ENCODE assay signal across 18 cellular contexts in the genomic region with DNA sequence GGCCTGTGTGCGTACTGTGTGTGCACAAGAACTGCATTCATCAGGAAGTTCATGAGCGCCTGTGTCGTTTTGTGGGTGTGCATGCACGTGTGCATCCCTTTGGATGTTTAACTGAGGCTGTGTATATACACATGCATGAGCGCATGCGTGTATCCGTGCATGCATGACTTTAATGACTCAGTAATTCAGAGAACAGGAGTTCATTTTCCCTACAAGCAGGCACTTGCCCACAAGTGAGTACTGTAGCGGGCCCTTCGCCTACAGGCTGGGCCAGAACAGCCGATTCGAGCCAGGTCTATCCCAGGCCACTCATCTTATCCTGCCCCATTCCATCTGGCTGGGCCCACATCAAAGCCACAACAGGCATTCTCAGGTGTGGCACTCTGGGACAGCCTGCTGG.
"Had no signal": no experiment of that assay in that cellular context is flagged by ENCODE, and none has a peak within 500 bp of the region (broad histone marks: within the 10 kb centered on the region; RNA-seq: fewer than 3 reads in every experiment).

No MANE protein-coding gene starts in this region.

- ATAC-seq: activated CD8-positive, alpha-beta T cell treated with anti-CD3 and anti-CD28 coated beads, Interleukin-2, amount 10 ng/mL, durations not matched to agents 7 days and 5 days; activated naive CD8-positive, alpha-beta T cell treated with anti-CD3 and anti-CD28 coated beads, Interleukin-2, amount 50 U/mL, for 24 hours had no signal

- H3K36me3 ChIP-seq: ascending aorta, stomach, transverse colon had no signal

- H3K4me1 ChIP-seq: ascending aorta, parathyroid adenoma had no signal

- H3K27me3 ChIP-seq: ascending aorta, dorsolateral prefrontal cortex, hepatocyte, stomach, transverse colon had no signal

- DNase-seq: activated CD8-positive, alpha-beta memory T cell treated with anti-CD3 and anti-CD28 coated beads, Interleukin-2, amount 50 U/mL, for 48 hours; activated CD8-positive, alpha-beta T cell treated with anti-CD3 and anti-CD28 coated beads, Interleukin-2, amount 10 ng/mL, durations not matched to agents 7 days and 5 days; activated naive CD4-positive, alpha-beta T cell treated with Interleukin-2 at 50 U/mL for 16 hours; activated naive CD8-positive, alpha-beta T cell treated with anti-CD3 and anti-CD28 coated beads, Interleukin-2, amount 50 U/mL, for 24 hours; dorsolateral prefrontal cortex; kidney glomerular epithelial cell; midbrain; naive B cell; stimulated activated CD4-positive, alpha-beta T cell treated with anti-CD3 and anti-CD28 coated beads, Interleukin-4, amount 100 ng/mL, for 4 hours; stomach; SW 1271; T-helper 9 cell; transverse colon had no signal

- H3K4me3 ChIP-seq: ascending aorta, dorsolateral prefrontal cortex, hepatocyte, skin epidermis, stomach, transverse colon had no signal

- H3K27ac ChIP-seq: ascending aorta, dorsolateral prefrontal cortex, hepatocyte, parathyroid adenoma, stomach, transverse colon, VCaP had no signal

- H3K9me3 ChIP-seq: ascending aorta, stomach, transverse colon had no signal
